In the genomic region with DNA sequence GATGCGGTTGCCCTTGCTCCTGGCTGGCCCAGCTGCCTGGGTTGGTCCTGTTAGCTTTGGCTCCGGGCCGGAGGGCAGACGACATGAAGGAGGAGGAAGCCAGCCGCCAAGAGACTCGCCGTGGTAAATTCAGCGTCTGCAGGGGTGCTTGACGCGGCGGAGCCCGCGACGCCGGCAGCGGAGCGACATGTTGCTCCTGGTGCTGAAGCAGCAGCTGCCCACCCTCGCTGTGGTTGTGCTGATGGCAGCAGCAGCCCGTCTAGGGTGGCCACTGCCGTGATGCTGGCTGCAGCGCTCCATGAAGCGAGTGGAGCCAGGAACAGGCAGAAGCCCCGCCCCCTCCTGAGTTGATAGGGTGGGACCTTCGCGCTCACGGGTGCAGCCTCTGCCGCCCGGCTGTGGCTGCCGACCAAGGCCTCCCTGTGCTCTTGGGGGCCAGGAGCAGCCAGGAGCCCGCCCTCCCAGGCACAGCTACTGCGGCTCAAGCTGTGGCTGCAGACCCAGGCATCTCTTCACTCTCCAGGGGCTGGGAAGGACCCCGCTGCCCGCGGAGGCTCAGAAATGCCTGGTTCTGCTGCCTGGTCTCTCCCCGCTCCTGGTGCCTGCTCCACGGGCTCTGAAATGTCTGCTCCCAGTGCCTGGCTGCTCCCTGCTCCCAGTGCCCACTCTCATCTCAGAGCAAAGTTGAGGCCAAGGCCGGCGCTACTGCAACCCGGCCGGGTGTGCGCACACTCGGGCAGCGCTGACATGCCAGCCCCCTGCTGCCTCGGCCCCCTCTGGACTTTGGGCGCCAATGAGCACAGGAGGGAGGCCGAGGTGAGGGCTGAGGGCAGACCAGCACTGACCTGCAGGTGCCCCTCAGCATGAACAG, we compare ENCODE assay signal across 8 cellular contexts. TPM values are rescaled to one million over a fixed set of nuclear protein-coding genes. Genes with fewer than 3 reads are reported as not detected.
DNase-seq lines count a peak whose midpoint lies in the region; FAIRE-seq and TF ChIP-seq lines count a peak whose summit lies in the region.

No MANE protein-coding gene starts in this region.

- H3K4me1 ChIP-seq in neutrophil (ENCODE audit: control insufficient read depth in 1 of 2, insufficient read depth in 1 of 2, low read depth in 1 of 2, low read length in 1 of 2) (peaks cover 28 to 31% of the 10 kb centered on the region in 2 experiments), suprapubic skin (peaks cover 28% of the 10 kb centered on the region)

- H3K27ac ChIP-seq in neutrophil (peak overlapping the region; percentile 67), suprapubic skin (peak overlapping the region; percentile 62)

- DNase-seq in EL (peak; percentile 83), H54 (ENCODE audit: insufficient read length, low spot score) (peak; percentile 54), LNCaP clone FGC (ENCODE audit: low read depth) (no peak), SHP77 (lab: John Stamatoyannopoulos, UW) (peak; percentile 81 to 90), activated gamma-delta T cell (lab: John Stamatoyannopoulos, UW) (peak; percentile 57), foreskin melanocyte (peak; percentile 57), suprapubic skin (ENCODE audit: low spot score in 2 of 2) (peak; percentile 94 to 95)

- TF ChIP-seq CTCF in LNCaP clone FGC (IDR thresholded peaks at IDR 0.05; ENCODE audit: control insufficient read depth, extremely low read depth, insufficient read depth), result no peak
- no peak for TF ChIP-seq CTCF in neutrophil (IDR thresholded peaks at IDR 0.05)
- TF ChIP-seq CTCF in suprapubic skin (IDR thresholded peaks at IDR 0.05), result no peak

- WGBS in suprapubic skin, result 31% methylated on average over 22 of the region's 46 CpGs

- H3K36me3 ChIP-seq in neutrophil (no peaks in the 10 kb centered on the region), suprapubic skin (no peaks in the 10 kb centered on the region)

- no peak for FAIRE-seq in H54 (lab: Jason Lieb, UNC)

- H3K9me3 ChIP-seq in neutrophil (no peaks in the 10 kb centered on the region), suprapubic skin (no peaks in the 10 kb centered on the region)

- no peak for TF ChIP-seq EP300 in suprapubic skin (IDR thresholded peaks at IDR 0.05)

- no peaks in the 10 kb centered on the region for H3K27me3 ChIP-seq in neutrophil
- no peaks in the 10 kb centered on the region for H3K27me3 ChIP-seq in suprapubic skin

- TF ChIP-seq POLR2A in H54 (IDR thresholded peaks at IDR 0.05; ENCODE audit: low read depth, low read length), result peak; percentile 98
- no peak for TF ChIP-seq POLR2A in suprapubic skin (IDR thresholded peaks at IDR 0.05)

- H3K4me3 ChIP-seq in LNCaP clone FGC (ENCODE audit: low read depth, low read length), result peak overlapping the region; percentile 52
- H3K4me3 ChIP-seq in neutrophil (ENCODE audit: low read depth in 1 of 2, low read length in 1 of 2), result peak overlapping the region; percentile 70 to 87
- peak overlapping the region; percentile 65 for H3K4me3 ChIP-seq in suprapubic skin

RNA-seq across cellular contexts. Expression of a gene that starts 4.4 kb away (rescaled TPM):
- total RNA-seq in suprapubic skin, result 100 to 1,000 TPM in 1 of 4 donors, 10 to 100 TPM in 3; 30.2 to 138 (median 52.6) TPM

RNA-seq across cellular contexts. Expression of a gene that starts 25.2 kb away (rescaled TPM):
- 10 to 100 TPM; 34.4 to 39.7 (median 38.8) TPM for total RNA-seq in suprapubic skin

RNA-seq across cellular contexts. Expression of a gene that starts 37.5 kb away (rescaled TPM):
- 10 to 100 TPM; 23.5 to 41.2 (median 29.4) TPM for total RNA-seq in suprapubic skin

RNA-seq across cellular contexts. Expression of a gene that starts 42.8 kb away (rescaled TPM):
- total RNA-seq in suprapubic skin, result 10 to 100 TPM; 11.0 to 14.2 (median 11.5) TPM
